In the genomic region with DNA sequence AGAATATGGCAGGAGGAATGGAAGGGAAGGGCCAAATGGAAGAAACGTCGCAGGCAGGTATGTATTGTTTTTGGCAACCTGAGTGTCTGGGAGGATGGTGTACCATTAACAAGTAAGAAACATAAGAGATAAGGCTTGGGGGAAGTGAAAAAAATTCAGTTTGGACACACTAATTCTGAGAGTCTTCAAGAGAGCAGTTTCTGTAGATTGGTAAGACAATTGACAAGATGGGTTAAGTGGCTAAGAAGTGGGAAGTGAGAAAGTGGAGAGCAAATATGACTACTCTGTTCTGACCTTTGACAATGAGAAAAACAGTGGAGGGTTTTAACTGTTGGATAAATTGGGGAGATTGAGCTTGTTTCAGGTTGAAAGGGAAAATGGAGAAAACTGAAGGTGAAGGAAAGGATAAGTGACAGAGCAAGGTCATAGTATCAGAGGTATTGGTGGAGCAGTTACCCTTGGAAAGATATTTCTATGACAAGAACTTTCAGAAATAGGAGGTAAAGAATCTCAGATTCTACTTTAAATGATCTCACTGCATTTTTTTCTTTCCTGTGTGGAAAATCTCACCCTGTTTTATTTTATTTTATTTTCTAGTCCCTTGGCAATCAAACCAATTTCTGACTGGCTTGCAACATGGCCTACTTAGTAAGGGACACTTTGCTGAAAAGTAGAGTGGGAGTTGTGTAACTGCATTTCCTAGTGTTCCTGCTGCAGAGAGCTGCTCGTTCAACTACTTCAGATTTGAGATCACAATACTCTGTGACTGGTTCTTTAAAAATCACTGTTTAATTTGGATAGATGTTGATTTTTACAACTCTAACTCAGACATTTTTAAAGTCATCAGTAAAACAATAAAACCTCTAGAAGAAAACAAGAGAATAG, we compare ENCODE assay signal across 8 cellular contexts. TPM values are rescaled to one million over a fixed set of nuclear protein-coding genes. Genes with fewer than 3 reads are reported as not detected.
DNase-seq lines count a peak whose midpoint lies in the region; ATAC-seq and TF ChIP-seq lines count a peak whose summit lies in the region.

No MANE protein-coding gene starts in this region.

- H3K4me3 Mint-ChIP-seq in Caco-2 (ENCODE audit: unreplicated experiment): no peak overlapping the region

- DNase-seq in left lung (no peak), Karpas-422 (no peak), H4 (ENCODE audit: low spot score) (no peak), Caco-2 (no peak)
- DNase-seq in stimulated activated naive CD4-positive, alpha-beta T cell treated with Interleukin-2 at 50 U/mL for 16 hours (lab: John Stamatoyannopoulos, UW): no peak

- no peaks in the 10 kb centered on the region for H3K27me3 Mint-ChIP-seq in Caco-2 (ENCODE audit: insufficient read depth, unreplicated experiment)

- H3K4me3 ChIP-seq in left lung (no peak overlapping the region), Karpas-422 (ENCODE audit: low read length) (no peak overlapping the region), Caco-2 (ENCODE audit: low read depth, low read length) (no peak overlapping the region)

- H3K36me3 Mint-ChIP-seq in Caco-2 (ENCODE audit: insufficient read depth, unreplicated experiment): no peaks in the 10 kb centered on the region

- H3K4me1 Mint-ChIP-seq in Caco-2 (ENCODE audit: low read depth, unreplicated experiment): no peaks in the 10 kb centered on the region

- H2AFZ ChIP-seq in Karpas-422 (ENCODE audit: low read length): no peak overlapping the region

- no TSS peak for BruUV-seq in Caco-2 (replicated peaks; lab: Mats Ljungman, UMichigan)

- no peak for TF ChIP-seq CTCF in left lung (IDR thresholded peaks at IDR 0.05)
- TF ChIP-seq CTCF in Caco-2 (IDR thresholded peaks at IDR 0.05; ENCODE audit: insufficient read depth in 1 of 2, low read depth in 1 of 2, low read length in 1 of 2, severe bottlenecking in 1 of 2, unreplicated experiment in 1 of 2): no peak

- intact Hi-C loops in left lung (cut with DNase I) (no loop called here), Caco-2 (cut with micrococcal nuclease; ENCODE audit: unreplicated experiment) (no loop called here)

- CTCF ChIA-PET in Caco-2 (lab: Charles Lee): no interaction called here

- H3K9me2 ChIP-seq in Karpas-422 (replicated peaks; ENCODE audit: insufficient read depth, low read length): no peaks in the 10 kb centered on the region

- peaks cover 0 to 4% of the 10 kb centered on the region in 2 donors for H3K4me1 ChIP-seq in left lung
- no peaks in the 10 kb centered on the region for H3K4me1 ChIP-seq in Karpas-422 (ENCODE audit: low read length)
- no peaks in the 10 kb centered on the region for H3K4me1 ChIP-seq in Caco-2

- H3K9me3 ChIP-seq in left lung: no peaks in the 10 kb centered on the region
- no peaks in the 10 kb centered on the region for H3K9me3 ChIP-seq in Karpas-422 (ENCODE audit: low read length)
- 0 out of 2 replicates have a peak, but pooled peaks cover 3% of the 10 kb centered on the region for H3K9me3 ChIP-seq in Caco-2

- H3K27ac Mint-ChIP-seq in Caco-2 (ENCODE audit: unreplicated experiment): no peak overlapping the region

- H3K9me3 Mint-ChIP-seq in Caco-2 (ENCODE audit: unreplicated experiment): no peaks in the 10 kb centered on the region

- ATAC-seq in GM18868 (IDR thresholded peaks at IDR 0.05; ENCODE audit: unreplicated experiment): peak; percentile 99
- peak; percentile 98 for ATAC-seq in GM21723 (IDR thresholded peaks at IDR 0.05; ENCODE audit: unreplicated experiment)
- ATAC-seq in HG03571 (IDR thresholded peaks at IDR 0.05; ENCODE audit: unreplicated experiment): peak; percentile 100
- peak; percentile 93 for ATAC-seq in left lung

- H3K27ac ChIP-seq in left lung: peak overlapping the region in 1 of 2 donors; percentile 20
- no peak overlapping the region for H3K27ac ChIP-seq in Karpas-422 (ENCODE audit: low read length)

- POLR2A ChIA-PET in Caco-2 (lab: Charles Lee): no interaction called here

- H4K20me1 ChIP-seq in Karpas-422 (ENCODE audit: insufficient read depth, low read depth, low read length): no peaks in the 10 kb centered on the region

- H3K27me3 ChIP-seq in left lung: no peaks in the 10 kb centered on the region
- peaks cover 3% of the 10 kb centered on the region; the same call in 1 of the 2 replicates for H3K27me3 ChIP-seq in Karpas-422 (ENCODE audit: low read length)
- no peaks in the 10 kb centered on the region for H3K27me3 ChIP-seq in Caco-2 (replicated peaks; ENCODE audit: control insufficient read depth, insufficient read depth, low read length)

- H3K36me3 ChIP-seq in left lung (no peaks in the 10 kb centered on the region), Karpas-422 (ENCODE audit: insufficient read depth, low read length) (no peaks in the 10 kb centered on the region), Caco-2 (ENCODE audit: control insufficient read depth, insufficient read depth, low read length) (no peaks in the 10 kb centered on the region)

- H3K9ac ChIP-seq in Karpas-422 (ENCODE audit: low read length): no peak overlapping the region

- no peaks in the 10 kb centered on the region for H3K79me2 ChIP-seq in Karpas-422 (ENCODE audit: low read length)

- no peak overlapping the region for H3K4me2 ChIP-seq in Karpas-422 (ENCODE audit: low read depth, low read length, poor library complexity, severe bottlenecking)

RNA-seq across cellular contexts. Expression of a gene that starts 23.1 kb away (rescaled TPM):
- 10 to 100 TPM; 17.8 to 18.7 TPM for total RNA-seq in left lung
- 30.4 and 38.2 TPM in 2 replicates for total RNA-seq in Karpas-422 (2014; rRNA removed; shearing (Covaris generic); ENCODE audit: low replicate concordance)
- 45.7 and 50.0 TPM in 2 replicates for total RNA-seq in H4 (2014; rRNA removed; shearing (Covaris generic))
- total RNA-seq in Caco-2 (2022): 42.8 and 44.7 TPM in 2 replicates

RNA-seq across cellular contexts. Expression of a gene that starts 46.1 kb away (rescaled TPM):
- total RNA-seq in left lung (10 to 100 TPM; 64.1 to 67.4 TPM), Caco-2 (2022) (46.7 and 56.2 TPM in 2 replicates)
- 28.4 and 62.1 TPM in 2 replicates for total RNA-seq in Karpas-422 (2014; rRNA removed; shearing (Covaris generic); ENCODE audit: low replicate concordance)
- total RNA-seq in H4 (2014; rRNA removed; shearing (Covaris generic)): 39.5 and 47.7 TPM in 2 replicates
